10 cellular contexts compared by ENCODE assay signal in the genomic region with DNA sequence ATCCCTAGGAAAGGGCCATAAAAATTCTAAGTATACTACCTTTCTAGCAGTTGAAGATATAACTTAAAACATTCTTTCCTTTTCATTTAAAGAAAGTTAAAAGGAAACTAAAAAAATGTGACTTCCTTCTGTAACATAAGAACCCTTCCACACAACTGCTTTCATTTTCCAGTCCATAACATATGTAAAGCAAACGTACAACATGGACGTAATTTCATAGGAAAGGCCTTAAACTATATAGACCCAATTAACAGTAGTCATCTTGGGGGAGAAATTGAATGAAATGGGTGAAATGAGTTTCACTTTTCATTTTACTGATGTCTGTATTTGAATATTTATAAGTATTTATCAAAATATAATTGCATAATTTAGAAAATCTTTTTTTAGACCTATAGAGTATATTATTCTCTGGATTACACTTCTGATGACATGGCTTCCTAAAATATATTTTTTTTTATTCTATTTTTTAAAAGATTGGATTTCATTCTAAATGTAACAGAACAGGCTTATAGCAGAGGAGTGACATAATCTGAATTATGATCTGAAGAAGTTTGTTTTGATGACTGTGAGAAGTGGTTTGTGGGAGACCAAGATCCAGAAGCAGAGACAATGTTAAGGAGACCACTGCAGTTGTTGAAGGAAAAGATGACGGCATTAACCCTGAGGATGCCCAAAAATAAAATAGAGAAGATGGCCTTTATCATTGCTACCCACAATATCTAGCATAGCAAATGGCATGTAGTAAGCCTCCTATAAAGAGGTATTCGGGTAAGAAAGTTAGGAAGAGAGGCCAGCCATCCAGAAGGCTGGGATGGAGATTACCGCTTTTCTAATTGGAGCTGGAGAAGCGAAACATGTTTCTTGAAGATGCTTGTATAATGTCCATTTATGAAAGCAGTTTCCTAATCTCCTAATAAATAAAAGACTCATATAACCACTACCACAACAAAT.
DNase-seq lines count a peak whose midpoint lies in the region; ATAC-seq lines count a peak whose summit lies in the region.
"Had no signal": no experiment of that assay in that cellular context is flagged by ENCODE, and none has a peak within 500 bp of the region (broad histone marks: within the 10 kb centered on the region; RNA-seq: fewer than 3 reads in every experiment).

No MANE protein-coding gene starts in this region.

- H3K27ac Mint-ChIP-seq in activated T-cell treated with anti-CD3 and anti-CD28 coated beads, Interleukin-2, amount 50 U/mL, for 24 hours = peak overlapping the region; percentile 75
- no peak overlapping the region for H3K27ac Mint-ChIP-seq in activated T-helper 1 cell treated with anti-CD3 and anti-CD28 coated beads, Interleukin-12 subunit alpha, Interleukin-12 subunit beta, Interleukin-2, Interleukin-4 antibody, amounts not matched to agents 30 ng/mL and 10 ng/mL and 1 ng/mL, durations not matched to agents 14 hours and 24 hours and 36 hours
- H3K27ac Mint-ChIP-seq in stimulated activated naive CD8-positive, alpha-beta T cell treated with anti-CD3 and anti-CD28 coated beads, Interleukin-15, amount 100 ng/mL, for 72 hours = peak overlapping the region; percentile 36 to 89

- no peaks in the 10 kb centered on the region for H3K27me3 Mint-ChIP-seq in activated T-cell treated with anti-CD3 and anti-CD28 coated beads, Interleukin-2, amount 50 U/mL, for 24 hours
- no peaks in the 10 kb centered on the region for H3K27me3 Mint-ChIP-seq in activated T-helper 1 cell treated with anti-CD3 and anti-CD28 coated beads, Interleukin-12 subunit alpha, Interleukin-12 subunit beta, Interleukin-2, Interleukin-4 antibody, amounts not matched to agents 30 ng/mL and 10 ng/mL and 1 ng/mL, durations not matched to agents 14 hours and 24 hours and 36 hours (ENCODE audit: insufficient read depth)
- no peaks in the 10 kb centered on the region for H3K27me3 Mint-ChIP-seq in stimulated activated naive CD8-positive, alpha-beta T cell treated with anti-CD3 and anti-CD28 coated beads, Interleukin-15, amount 100 ng/mL, for 72 hours

- peak; percentile 48 for ATAC-seq in HG02973 (IDR thresholded peaks at IDR 0.05; ENCODE audit: unreplicated experiment)
- peak; percentile 41 for ATAC-seq in stimulated activated naive CD8-positive, alpha-beta T cell treated with anti-CD3 and anti-CD28 coated beads, Interleukin-15, amount 100 ng/mL, for 72 hours

- H3K36me3 Mint-ChIP-seq in activated T-cell treated with anti-CD3 and anti-CD28 coated beads, Interleukin-2, amount 50 U/mL, for 24 hours (ENCODE audit: low read depth) = peaks cover 12% of the 10 kb centered on the region
- H3K36me3 Mint-ChIP-seq in activated T-helper 1 cell treated with anti-CD3 and anti-CD28 coated beads, Interleukin-12 subunit alpha, Interleukin-12 subunit beta, Interleukin-2, Interleukin-4 antibody, amounts not matched to agents 30 ng/mL and 10 ng/mL and 1 ng/mL, durations not matched to agents 14 hours and 24 hours and 36 hours (ENCODE audit: low read depth) = peaks cover 2% of the 10 kb centered on the region

- peak overlapping the region; percentile 59 for H3K4me3 Mint-ChIP-seq in activated T-cell treated with anti-CD3 and anti-CD28 coated beads, Interleukin-2, amount 50 U/mL, for 24 hours
- H3K4me3 Mint-ChIP-seq in activated T-helper 1 cell treated with anti-CD3 and anti-CD28 coated beads, Interleukin-12 subunit alpha, Interleukin-12 subunit beta, Interleukin-2, Interleukin-4 antibody, amounts not matched to agents 30 ng/mL and 10 ng/mL and 1 ng/mL, durations not matched to agents 14 hours and 24 hours and 36 hours = peak overlapping the region; percentile 25
- peak overlapping the region; percentile 38 to 59 for H3K4me3 Mint-ChIP-seq in stimulated activated naive CD8-positive, alpha-beta T cell treated with anti-CD3 and anti-CD28 coated beads, Interleukin-15, amount 100 ng/mL, for 72 hours

- DNase-seq in activated T-cell treated with anti-CD3 and anti-CD28 coated beads, Interleukin-2, amount 50 U/mL, for 24 hours = no peak
- DNase-seq in activated T-cell treated with anti-CD3 and anti-CD28 coated beads, Interleukin-2, amount 50 U/mL, for 48 hours = no peak
- no peak for DNase-seq in activated T-helper 1 cell treated with anti-CD3 and anti-CD28 coated beads, Interleukin-12 subunit alpha, Interleukin-12 subunit beta, Interleukin-2, Interleukin-4 antibody, amounts not matched to agents 30 ng/mL and 10 ng/mL and 1 ng/mL, durations not matched to agents 14 hours and 24 hours and 36 hours (ENCODE audit: low spot score)
- DNase-seq in stimulated activated naive CD8-positive, alpha-beta T cell treated with anti-CD3 and anti-CD28 coated beads, Interleukin-15, amount 100 ng/mL, for 72 hours = no peak
- DNase-seq in activated CD4-positive, CD25-positive, alpha-beta regulatory T cell (lab: John Stamatoyannopoulos, UW) = no peak
- no peak for DNase-seq in NCI-H1092 (lab: John Stamatoyannopoulos, UW)
- no peak for DNase-seq in hypothalamus (lab: John Stamatoyannopoulos, UW)
- DNase-seq: brain microvascular endothelial cell, kidney glomerular epithelial cell had no signal

- intact Hi-C loops in activated T-helper 1 cell treated with anti-CD3 and anti-CD28 coated beads, Interleukin-12 subunit alpha, Interleukin-12 subunit beta, Interleukin-2, Interleukin-4 antibody, amounts not matched to agents 30 ng/mL and 10 ng/mL and 1 ng/mL, durations not matched to agents 14 hours and 24 hours and 36 hours (cut with micrococcal nuclease) = loop anchor here (1.0 to 10.0 kb wide), 6 partner anchors 15 to 840 kb away; a partner anchor contains a TSS

- H3K9me3 Mint-ChIP-seq in activated T-cell treated with anti-CD3 and anti-CD28 coated beads, Interleukin-2, amount 50 U/mL, for 24 hours = peaks cover 8% of the 10 kb centered on the region
- no peaks in the 10 kb centered on the region for H3K9me3 Mint-ChIP-seq in activated T-helper 1 cell treated with anti-CD3 and anti-CD28 coated beads, Interleukin-12 subunit alpha, Interleukin-12 subunit beta, Interleukin-2, Interleukin-4 antibody, amounts not matched to agents 30 ng/mL and 10 ng/mL and 1 ng/mL, durations not matched to agents 14 hours and 24 hours and 36 hours
- H3K9me3 Mint-ChIP-seq in stimulated activated naive CD8-positive, alpha-beta T cell treated with anti-CD3 and anti-CD28 coated beads, Interleukin-15, amount 100 ng/mL, for 72 hours = peaks cover 13 to 17% of the 10 kb centered on the region in 2 donors

- H3K4me1 Mint-ChIP-seq in activated T-cell treated with anti-CD3 and anti-CD28 coated beads, Interleukin-2, amount 50 U/mL, for 24 hours (ENCODE audit: low read depth) = peaks cover 26% of the 10 kb centered on the region
- peaks cover 30% of the 10 kb centered on the region for H3K4me1 Mint-ChIP-seq in activated T-helper 1 cell treated with anti-CD3 and anti-CD28 coated beads, Interleukin-12 subunit alpha, Interleukin-12 subunit beta, Interleukin-2, Interleukin-4 antibody, amounts not matched to agents 30 ng/mL and 10 ng/mL and 1 ng/mL, durations not matched to agents 14 hours and 24 hours and 36 hours (ENCODE audit: low read depth)
- peaks cover 22% of the 10 kb centered on the region for H3K4me1 Mint-ChIP-seq in stimulated activated naive CD8-positive, alpha-beta T cell treated with anti-CD3 and anti-CD28 coated beads, Interleukin-15, amount 100 ng/mL, for 72 hours
